Comparison of ENCODE assay signal across 7 cellular contexts in the genomic region with DNA sequence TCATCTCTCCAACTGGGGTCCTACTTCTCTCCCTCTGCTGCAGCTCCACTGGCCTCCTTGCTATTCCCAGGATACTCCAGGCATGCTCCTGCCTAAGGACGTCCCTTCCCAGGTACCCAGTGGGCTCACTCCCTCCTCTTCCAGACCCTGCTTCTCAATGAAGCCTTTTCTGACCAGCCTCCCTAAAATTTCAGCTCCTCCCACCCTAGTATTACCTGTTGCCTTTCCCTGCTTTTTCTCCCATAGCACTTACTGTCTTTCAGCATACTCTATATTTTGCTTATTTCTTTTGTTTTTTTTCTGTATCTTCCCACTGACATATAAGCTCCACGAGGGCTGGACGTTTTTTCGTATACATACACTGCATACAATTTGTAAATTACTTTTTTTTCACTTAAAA. TPM values are rescaled to one million over a fixed set of nuclear protein-coding genes. Genes with fewer than 3 reads are reported as not detected.
"Had no signal": no experiment of that assay in that cellular context is flagged by ENCODE, and none has a peak within 500 bp of the region (broad histone marks: within the 10 kb centered on the region; RNA-seq: fewer than 3 reads in every experiment).

No MANE protein-coding gene starts in this region.

- ATAC-seq: GM23338, HepG2 had no signal

- H3K27ac ChIP-seq: HL-60 had no signal

- H3K9me3 Mint-ChIP-seq: GM23338, H9, HFFc6 had no signal

- H3K27ac Mint-ChIP-seq: GM23338, H9, HFFc6, IgD-negative memory B cell had no signal

- H3K4me3 Mint-ChIP-seq: GM23338, H9, HFFc6, IgD-negative memory B cell had no signal

- DNase-seq: H9, HCEC 1CT, HFFc6 had no signal

- H3K36me3 Mint-ChIP-seq: IgD-negative memory B cell had no signal

- H3K4me3 ChIP-seq: GM23338 had no signal

RNA-seq across cellular contexts. Expression of a gene that starts 26.1 kb away (rescaled TPM):
- total RNA-seq: HFFc6 had no signal
